28 cellular contexts compared by ENCODE assay signal in genomic region chr1:181442181-181442525, GRCh38. TPM values are rescaled to one million over a fixed set of nuclear protein-coding genes. Genes with fewer than 3 reads are reported as not detected.
"Had no signal": no experiment of that assay in that cellular context is flagged by ENCODE, and none has a peak within 500 bp of the region (broad histone marks: within the 10 kb centered on the region; RNA-seq: fewer than 3 reads in every experiment).

No MANE protein-coding gene starts in this region.

- H3K4me1 ChIP-seq: esophagus squamous epithelium, heart left ventricle, lower lobe of right lung, neural progenitor cell, pancreas, right lobe of liver, stomach, thyroid gland had no signal

- H2AFZ ChIP-seq: neural progenitor cell had no signal

- H3K36me3 Mint-ChIP-seq: naive thymus-derived CD4-positive, alpha-beta T cell; neural progenitor cell had no signal

- ATAC-seq: effector memory CD8-positive, alpha-beta T cell; left ventricle myocardium superior; lower lobe of right lung; naive thymus-derived CD4-positive, alpha-beta T cell had no signal

- H3K4me3 Mint-ChIP-seq: effector memory CD8-positive, alpha-beta T cell; naive thymus-derived CD4-positive, alpha-beta T cell; nephron; neural progenitor cell had no signal

- H3K36me3 ChIP-seq: esophagus squamous epithelium, heart left ventricle, lower lobe of right lung, neural progenitor cell, pancreas, right lobe of liver, stomach, thyroid gland had no signal

- FAIRE-seq: endometrium, frontal cortex, islet of Langerhans, pancreas, small intestine had no signal

- H3K27ac ChIP-seq: esophagus squamous epithelium, heart left ventricle, lower lobe of right lung, neural progenitor cell, pancreas, right lobe of liver, stomach, thyroid gland had no signal

- H3K4me2 ChIP-seq: neural progenitor cell had no signal

- DNase-seq: cerebellar nuclear complex; cortex of kidney; effector memory CD8-positive, alpha-beta T cell; erythroblast; esophagus squamous epithelium; heart left ventricle; hippocampal formation; kidney glomerular epithelial cell; left ventricle myocardium superior; lower lobe of right lung; naive thymus-derived CD4-positive, alpha-beta T cell; nucleus accumbens; pancreas; stimulated activated CD4-positive, alpha-beta T cell treated with anti-CD3 and anti-CD28 coated beads, Interleukin-12 subunit alpha, Interleukin-12 subunit beta, amount 100 ng/mL, for 4 hours; stimulated activated CD4-positive, alpha-beta T cell treated with anti-CD3 and anti-CD28 coated beads, Interleukin-1b, Interleukin-23, amount 100 ng/mL, for 48 hours; stimulated activated CD4-positive, alpha-beta T cell treated with anti-CD3 and anti-CD28 coated beads, Interleukin-4, amount 100 ng/mL, for 1 hour; stimulated activated CD8-positive, alpha-beta memory T cell treated with anti-CD3 and anti-CD28 coated beads, Interleukin-4, amount 100 ng/mL, for 48 hours; stimulated activated naive CD4-positive, alpha-beta T cell treated with Interleukin-2 at 50 U/mL for 16 hours; stomach; thyroid gland; trophoblast cell had no signal

- H3K4me3 ChIP-seq: esophagus squamous epithelium, heart left ventricle, lower lobe of right lung, neural progenitor cell, pancreas, right lobe of liver, stomach, thyroid gland had no signal

- H3K4me1 Mint-ChIP-seq: naive thymus-derived CD4-positive, alpha-beta T cell; neural progenitor cell had no signal

- H3K9me3 Mint-ChIP-seq: effector memory CD8-positive, alpha-beta T cell; naive thymus-derived CD4-positive, alpha-beta T cell; nephron; neural progenitor cell had no signal

- H3K27me3 ChIP-seq: neural progenitor cell, pancreas, right lobe of liver, thyroid gland had no signal

- H3K9ac ChIP-seq: neural progenitor cell had no signal

- H3K9me3 ChIP-seq: esophagus squamous epithelium, heart left ventricle, lower lobe of right lung, pancreas, right lobe of liver, stomach, thyroid gland had no signal

- H3K27ac Mint-ChIP-seq: effector memory CD8-positive, alpha-beta T cell; nephron; neural progenitor cell had no signal

RNA-seq across cellular contexts. Expression of gene CACNA1E, which starts 41.2 kb away (rescaled TPM):
- polyA plus RNA-seq: naive thymus-derived CD4-positive, alpha-beta T cell had no signal
